ENCODE assay signal across 8 cellular contexts in genomic region chr2:38720613-38721241, GRCh38. TPM values are rescaled to one million over a fixed set of nuclear protein-coding genes. Genes with fewer than 3 reads are reported as not detected.
DNase-seq lines count a peak whose midpoint lies in the region; ATAC-seq and TF ChIP-seq lines count a peak whose summit lies in the region.

No MANE protein-coding gene starts in this region.

- H3K27ac Mint-ChIP-seq in activated CD4-positive, alpha-beta T cell treated with anti-CD3 and anti-CD28 coated beads for 36 hours: peak overlapping the region; percentile 78

- DNase-seq in activated CD4-positive, alpha-beta T cell treated with anti-CD3 and anti-CD28 coated beads for 36 hours: no peak
- DNase-seq in activated CD4-positive, alpha-beta T cell treated with anti-CD3 and anti-CD28 coated beads for 1 hour: no peak
- DNase-seq in SK-MEL-5 (ENCODE audit: low read depth, low spot score) (peak; percentile 86), esophagus squamous epithelium (lab: John Stamatoyannopoulos, UW) (peak; percentile 11), trophoblast cell (peak; percentile 78 to 92), NCI-H510A (lab: John Stamatoyannopoulos, UW) (no peak), COR-L47 (lab: John Stamatoyannopoulos, UW) (no peak)

- H4K8ac ChIP-seq in trophoblast cell (ENCODE audit: low read depth, low read length): no peak overlapping the region

- no peak overlapping the region for H4K91ac ChIP-seq in trophoblast cell (ENCODE audit: low read depth, low read length)

- no peak for TF ChIP-seq CTCF in esophagus squamous epithelium (IDR thresholded peaks at IDR 0.05)

- H3K4me1 ChIP-seq in esophagus squamous epithelium (peaks cover 0 to 44% (median 3%) of the 10 kb centered on the region in 3 donors), trophoblast cell (ENCODE audit: control insufficient read depth in 1 of 2, insufficient read depth in 2 of 2, low read length in 2 of 2) (no peaks in the 10 kb centered on the region)

- WGBS in esophagus squamous epithelium, 2 donors: 15 to 19% methylated on average over 3 to 4 of the region's 4 CpGs
- no CpG with 5 or more reads among the region's 4 CpGs for WGBS in trophoblast cell (ENCODE audit: extremely low coverage, insufficient coverage, insufficient read length)

- H3K23ac ChIP-seq in trophoblast cell (ENCODE audit: low read length): no peak overlapping the region

- H2AFZ ChIP-seq in trophoblast cell (ENCODE audit: insufficient read depth, low read length, poor library complexity): no peak overlapping the region

- no peak overlapping the region for H2AK5ac ChIP-seq in trophoblast cell (ENCODE audit: low read length)

- H3K27me3 Mint-ChIP-seq in activated CD4-positive, alpha-beta T cell treated with anti-CD3 and anti-CD28 coated beads for 36 hours: no peaks in the 10 kb centered on the region

- H3K36me3 ChIP-seq in esophagus squamous epithelium (no peaks in the 10 kb centered on the region), trophoblast cell (ENCODE audit: control insufficient read depth in 1 of 2, insufficient read depth in 2 of 2, low read length in 2 of 2) (no peaks in the 10 kb centered on the region)

- no peaks in the 10 kb centered on the region for H3K9me3 ChIP-seq in esophagus squamous epithelium
- H3K9me3 ChIP-seq in trophoblast cell (ENCODE audit: insufficient read depth, low read depth, low read length): no peaks in the 10 kb centered on the region

- peaks cover 75% of the 10 kb centered on the region for H3K4me1 Mint-ChIP-seq in activated CD4-positive, alpha-beta T cell treated with anti-CD3 and anti-CD28 coated beads for 36 hours

- peaks cover 9% of the 10 kb centered on the region for H3K9me3 Mint-ChIP-seq in activated CD4-positive, alpha-beta T cell treated with anti-CD3 and anti-CD28 coated beads for 36 hours (ENCODE audit: low read depth)

- no peaks in the 10 kb centered on the region for H3K79me2 ChIP-seq in trophoblast cell (ENCODE audit: control insufficient read depth, insufficient read depth, low read length, poor library complexity)

- H3K4me3 ChIP-seq in esophagus squamous epithelium (no peak overlapping the region), trophoblast cell (ENCODE audit: low read depth, low read length) (no peak overlapping the region)

- no peak overlapping the region for H3K18ac ChIP-seq in trophoblast cell (ENCODE audit: low read length)

- H2BK5ac ChIP-seq in trophoblast cell (ENCODE audit: low read depth, low read length, poor library complexity): no peak overlapping the region

- intact Hi-C loops in activated CD4-positive, alpha-beta T cell treated with anti-CD3 and anti-CD28 coated beads for 36 hours (cut with DNase I, micrococcal nuclease): loop anchor here (5.0 kb wide), 2 partner anchors 38 to 403 kb away; no protein-coding TSS in a partner anchor
- intact Hi-C loops in esophagus squamous epithelium (cut with DNase I): no loop called here

- H2BK12ac ChIP-seq in trophoblast cell (ENCODE audit: low read length): no peak overlapping the region

- peak overlapping the region; percentile 27 for H3K4me3 Mint-ChIP-seq in activated CD4-positive, alpha-beta T cell treated with anti-CD3 and anti-CD28 coated beads for 36 hours

- POLR2A ChIA-PET in activated CD4-positive, alpha-beta T cell treated with anti-CD3 and anti-CD28 coated beads for 36 hours (lab: Charles Lee): no interaction called here

- no peak overlapping the region for H3K9ac ChIP-seq in trophoblast cell (ENCODE audit: low read length)

- H3K14ac ChIP-seq in trophoblast cell (ENCODE audit: low read length): no peak overlapping the region

- in situ Hi-C loops in SK-MEL-5 (cut with HindIII; ENCODE audit: low pct_unique_long_range_greater_than_20kb, low sequenced_read_pairs): no loop called here

- no peaks in the 10 kb centered on the region for H3K79me1 ChIP-seq in trophoblast cell (ENCODE audit: low read length)

- no peak overlapping the region for H3K4me2 ChIP-seq in trophoblast cell (ENCODE audit: low read length)

- H2BK120ac ChIP-seq in trophoblast cell (ENCODE audit: insufficient read depth, low read length, poor library complexity): no peak overlapping the region

- H3K4ac ChIP-seq in trophoblast cell (ENCODE audit: low read depth, low read length): no peak overlapping the region

- TF ChIP-seq POLR2A in esophagus squamous epithelium (IDR thresholded peaks at IDR 0.05): no peak

- H3K27ac ChIP-seq in esophagus squamous epithelium: peak overlapping the region; percentile 2 to 74 (median 44)
- no peak overlapping the region for H3K27ac ChIP-seq in trophoblast cell (ENCODE audit: low read depth, low read length)

- H3K36me3 Mint-ChIP-seq in activated CD4-positive, alpha-beta T cell treated with anti-CD3 and anti-CD28 coated beads for 36 hours (ENCODE audit: low read depth): peaks cover 44% of the 10 kb centered on the region

- H4K12ac ChIP-seq in trophoblast cell (ENCODE audit: low read depth, low read length): no peak overlapping the region

- CTCF ChIA-PET in activated CD4-positive, alpha-beta T cell treated with anti-CD3 and anti-CD28 coated beads for 36 hours (lab: Charles Lee): interaction anchor here (0.8 to 18.5 kb wide), 3 partner anchors 68 to 141 kb away, joined by 3 to 290 read pairs (median 8); no protein-coding TSS in a partner anchor

- H3K27me3 ChIP-seq in esophagus squamous epithelium (no peaks in the 10 kb centered on the region), trophoblast cell (ENCODE audit: insufficient read depth, low read length) (no peaks in the 10 kb centered on the region)

- no peak for ATAC-seq in activated CD4-positive, alpha-beta T cell treated with anti-CD3 and anti-CD28 coated beads for 36 hours
- no peak for ATAC-seq in HG02973 (IDR thresholded peaks at IDR 0.05; ENCODE audit: unreplicated experiment)

RNA-seq across cellular contexts. Expression of gene SRSF7, which starts 30.4 kb away (rescaled TPM):
- 100 to 1,000 TPM; 194 to 309 TPM for total RNA-seq in activated CD4-positive, alpha-beta T cell treated with anti-CD3 and anti-CD28 coated beads for 36 hours
- 134 and 140 TPM in 2 replicates for total RNA-seq in SK-MEL-5 (2014; rRNA removed; shearing (Covaris generic))
- polyA plus RNA-seq in SK-MEL-5 (2015; cell fraction: cytosol; rRNA removed): 126 and 132 TPM in 2 replicates
- 1,536 and 1,690 TPM in 2 replicates for polyA plus RNA-seq in SK-MEL-5 (2015; cell fraction: nucleus; rRNA removed)
- 100 to 1,000 TPM in 2 of 4 donors, 10 to 100 TPM in 2; 57.0 to 127 (median 103) TPM for total RNA-seq in esophagus squamous epithelium
- 200 and 205 TPM in 2 replicates for polyA plus RNA-seq in trophoblast cell (2013)

RNA-seq across cellular contexts. Expression of gene GALM, which starts 54.8 kb away (rescaled TPM):
- total RNA-seq in activated CD4-positive, alpha-beta T cell treated with anti-CD3 and anti-CD28 coated beads for 36 hours: 10 to 100 TPM; 56.0 to 57.8 TPM
- 27.6 and 38.1 TPM in 2 replicates for total RNA-seq in SK-MEL-5 (2014; rRNA removed; shearing (Covaris generic))
- polyA plus RNA-seq in SK-MEL-5 (2015; cell fraction: cytosol; rRNA removed): 28.1 and 29.6 TPM in 2 replicates
- polyA plus RNA-seq in SK-MEL-5 (2015; cell fraction: nucleus; rRNA removed): 4.8 and 7.0 TPM in 2 replicates
- 10 to 100 TPM in 1 of 4 donors, 1 to 10 TPM in 3; 2.6 to 10.5 (median 4.8) TPM for total RNA-seq in esophagus squamous epithelium
- 3.9 TPM in 2 replicates for polyA plus RNA-seq in trophoblast cell (2013)

RNA-seq across cellular contexts. Expression of gene GEMIN6, which starts 57.3 kb away (rescaled TPM):
- 10 to 100 TPM; 28.4 to 31.6 TPM for total RNA-seq in activated CD4-positive, alpha-beta T cell treated with anti-CD3 and anti-CD28 coated beads for 36 hours
- 33.9 and 37.2 TPM in 2 replicates for total RNA-seq in SK-MEL-5 (2014; rRNA removed; shearing (Covaris generic))
- polyA plus RNA-seq in SK-MEL-5 (2015; cell fraction: cytosol; rRNA removed): 17.4 and 19.6 TPM in 2 replicates
- 2.1 and 8.7 TPM in 2 replicates for polyA plus RNA-seq in SK-MEL-5 (2015; cell fraction: nucleus; rRNA removed)
- 1 to 10 TPM; 3.7 to 7.2 (median 4.9) TPM for total RNA-seq in esophagus squamous epithelium
- polyA plus RNA-seq in trophoblast cell (2013): 6.2 and 6.6 TPM in 2 replicates

Comparison
In these comparisons a context has a peak if more than half of its experiments do, and no peak if none do; other contexts are left out.
1. DNase-seq: peak in SK-MEL-5 (single experiment), esophagus squamous epithelium (single experiment) and trophoblast cell (2 of 2); none in activated CD4-positive, alpha-beta T cell treated with anti-CD3 and anti-CD28 coated beads for 36 hours (single experiment), activated CD4-positive, alpha-beta T cell treated with anti-CD3 and anti-CD28 coated beads for 1 hour (single experiment), NCI-H510A (single experiment) and COR-L47 (single experiment).